ENCODE assay signal across 15 cellular contexts in genomic region chr10:124244256-124244877, GRCh38.
DNase-seq lines count a peak whose midpoint lies in the region; ATAC-seq and TF ChIP-seq lines count a peak whose summit lies in the region.
"Had no signal": no experiment of that assay in that cellular context is flagged by ENCODE, and none has a peak within 500 bp of the region (broad histone marks: within the 10 kb centered on the region; RNA-seq: fewer than 3 reads in every experiment).

No MANE protein-coding gene starts in this region.

- H3K27ac ChIP-seq in RWPE2 (ENCODE audit: poor library complexity, severe bottlenecking) (no peak overlapping the region), lower lobe of right lung (no peak overlapping the region), stomach (no peak overlapping the region)
- H3K27ac ChIP-seq: A549, C4-2B had no signal

- H3K27me3 ChIP-seq in RWPE2 (ENCODE audit: insufficient read depth, poor library complexity, severe bottlenecking): no peaks in the 10 kb centered on the region
- no peaks in the 10 kb centered on the region for H3K27me3 ChIP-seq in lower lobe of right lung (ENCODE audit: low read depth)
- H3K27me3 ChIP-seq in stomach: peaks cover 0 to 6% (median 0%) of the 10 kb centered on the region in 3 donors
- H3K27me3 ChIP-seq: BE2C had no signal

- no peak overlapping the region for H3K27ac Mint-ChIP-seq in activated B cell treated with CpG ODN at 0.5 μM for 24 hours
- no peak overlapping the region for H3K27ac Mint-ChIP-seq in stimulated activated effector memory CD8-positive, alpha-beta T cell treated with anti-CD3 and anti-CD28 coated beads, Interleukin-12 subunit alpha, Interleukin-12 subunit beta, amount 100 ng/mL, for 72 hours

- H3K36me3 Mint-ChIP-seq in activated B cell treated with CpG ODN at 0.5 μM for 24 hours (ENCODE audit: low read depth): no peaks in the 10 kb centered on the region
- H3K36me3 Mint-ChIP-seq in stimulated activated effector memory CD8-positive, alpha-beta T cell treated with anti-CD3 and anti-CD28 coated beads, Interleukin-12 subunit alpha, Interleukin-12 subunit beta, amount 100 ng/mL, for 72 hours: no peaks in the 10 kb centered on the region
- H3K36me3 Mint-ChIP-seq: CD4-positive, alpha-beta memory T cell had no signal

- intact Hi-C loops in activated B cell treated with CpG ODN at 0.5 μM for 24 hours (cut with micrococcal nuclease) (no loop called here), lower lobe of right lung (cut with DNase I) (no loop called here), stomach (cut with DNase I; ENCODE audit: low total_unique reads) (no loop called here)

- no peak for TF ChIP-seq POLR2A in stomach (IDR thresholded peaks at IDR 0.05)

- H3K4me3 ChIP-seq in RWPE2 (ENCODE audit: severe bottlenecking) (no peak overlapping the region), lower lobe of right lung (no peak overlapping the region), stomach (no peak overlapping the region)
- H3K4me3 ChIP-seq: A549, GM12878, HAP-1 had no signal

- H3K36me3 ChIP-seq in RWPE2 (ENCODE audit: low read depth) (no peaks in the 10 kb centered on the region), lower lobe of right lung (no peaks in the 10 kb centered on the region), stomach (no peaks in the 10 kb centered on the region)
- H3K36me3 ChIP-seq: BE2C, HAP-1 had no signal

- no peak overlapping the region for H3K4me3 Mint-ChIP-seq in activated B cell treated with CpG ODN at 0.5 μM for 24 hours
- H3K4me3 Mint-ChIP-seq in stimulated activated effector memory CD8-positive, alpha-beta T cell treated with anti-CD3 and anti-CD28 coated beads, Interleukin-12 subunit alpha, Interleukin-12 subunit beta, amount 100 ng/mL, for 72 hours: no peak overlapping the region
- H3K4me3 Mint-ChIP-seq: CD4-positive, alpha-beta memory T cell had no signal

- 85 to 93% (median 89%) methylated on average over 14 to 20 of the region's 20 CpGs for WGBS in stomach, 5 donors

- TF ChIP-seq EP300 in stomach (IDR thresholded peaks at IDR 0.05): no peak

- H3K4me1 Mint-ChIP-seq in activated B cell treated with CpG ODN at 0.5 μM for 24 hours: peaks cover 10% of the 10 kb centered on the region
- peaks cover 9% of the 10 kb centered on the region for H3K4me1 Mint-ChIP-seq in stimulated activated effector memory CD8-positive, alpha-beta T cell treated with anti-CD3 and anti-CD28 coated beads, Interleukin-12 subunit alpha, Interleukin-12 subunit beta, amount 100 ng/mL, for 72 hours
- H3K4me1 Mint-ChIP-seq: CD4-positive, alpha-beta memory T cell had no signal

- H3K9me3 ChIP-seq in RWPE2 (ENCODE audit: severe bottlenecking): no peaks in the 10 kb centered on the region
- no peaks in the 10 kb centered on the region for H3K9me3 ChIP-seq in lower lobe of right lung
- H3K9me3 ChIP-seq in stomach: peaks cover 0 to 7% (median 0%) of the 10 kb centered on the region in 4 donors
- H3K9me3 ChIP-seq: A549, BE2C, HAP-1 had no signal

- POLR2A ChIA-PET in activated B cell treated with CpG ODN at 0.5 μM for 24 hours (lab: Charles Lee): interaction anchor here (0.5 kb wide), 1 partner anchor 151 kb away, joined by 3 read pairs; the partner anchor contains the start of gene CHST15

- CTCF ChIA-PET in activated B cell treated with CpG ODN at 0.5 μM for 24 hours (lab: Charles Lee): no interaction called here

- H3K9me3 Mint-ChIP-seq in activated B cell treated with CpG ODN at 0.5 μM for 24 hours: no peaks in the 10 kb centered on the region
- no peaks in the 10 kb centered on the region for H3K9me3 Mint-ChIP-seq in stimulated activated effector memory CD8-positive, alpha-beta T cell treated with anti-CD3 and anti-CD28 coated beads, Interleukin-12 subunit alpha, Interleukin-12 subunit beta, amount 100 ng/mL, for 72 hours

- H3K27me3 Mint-ChIP-seq in activated B cell treated with CpG ODN at 0.5 μM for 24 hours: no peaks in the 10 kb centered on the region

- H3K4me1 ChIP-seq in RWPE2 (ENCODE audit: insufficient read depth, poor library complexity, severe bottlenecking) (no peaks in the 10 kb centered on the region), lower lobe of right lung (no peaks in the 10 kb centered on the region), stomach (no peaks in the 10 kb centered on the region)
- H3K4me1 ChIP-seq: A549, HAP-1 had no signal

- ATAC-seq in RWPE2 (ENCODE audit: low read depth) (no peak), activated B cell treated with CpG ODN at 0.5 μM for 24 hours (ENCODE audit: low read depth) (no peak), lower lobe of right lung (no peak), HG03159 (IDR thresholded peaks at IDR 0.05; ENCODE audit: unreplicated experiment) (no peak)
- ATAC-seq in stimulated activated effector memory CD8-positive, alpha-beta T cell treated with anti-CD3 and anti-CD28 coated beads, Interleukin-12 subunit alpha, Interleukin-12 subunit beta, amount 100 ng/mL, for 72 hours: no peak
- ATAC-seq: A549, GM12878 had no signal

- TF ChIP-seq CTCF in RWPE2 (IDR thresholded peaks at IDR 0.05; ENCODE audit: poor library complexity, severe bottlenecking) (no peak), activated B cell treated with CpG ODN at 0.5 μM for 24 hours (IDR thresholded peaks at IDR 0.05) (no peak), lower lobe of right lung (IDR thresholded peaks at IDR 0.05) (no peak), stomach (IDR thresholded peaks at IDR 0.05) (no peak)

- DNase-seq in RWPE2 (ENCODE audit: low spot score) (peak; percentile 29), activated B cell treated with CpG ODN at 0.5 μM for 24 hours (peak; percentile 13), lower lobe of right lung (peak; percentile 31), stomach (peak; percentile 22), NCI-H524 treated with DMSO at 0.1 percent for 48 hours (lab: John Stamatoyannopoulos, UW) (no peak)
- no peak for DNase-seq in stimulated activated effector memory CD8-positive, alpha-beta T cell treated with anti-CD3 and anti-CD28 coated beads, Interleukin-12 subunit alpha, Interleukin-12 subunit beta, amount 100 ng/mL, for 72 hours (ENCODE audit: low spot score in 2 of 2)
- DNase-seq: CD4-positive, alpha-beta memory T cell; DMS79; GOT3 had no signal

Comparison
In these comparisons a context has a peak if more than half of its experiments do, and no peak if none do; other contexts are left out.
1. DNase-seq: peak in RWPE2 (single experiment), activated B cell treated with CpG ODN at 0.5 μM for 24 hours (single experiment), lower lobe of right lung (single experiment) and stomach (single experiment); none in stimulated activated effector memory CD8-positive, alpha-beta T cell treated with anti-CD3 and anti-CD28 coated beads, Interleukin-12 subunit alpha, Interleukin-12 subunit beta, amount 100 ng/mL, for 72 hours (0 of 2) and NCI-H524 treated with DMSO at 0.1 percent for 48 hours (single experiment).